ENCODE assay signal across 8 cellular contexts in the genomic region with DNA sequence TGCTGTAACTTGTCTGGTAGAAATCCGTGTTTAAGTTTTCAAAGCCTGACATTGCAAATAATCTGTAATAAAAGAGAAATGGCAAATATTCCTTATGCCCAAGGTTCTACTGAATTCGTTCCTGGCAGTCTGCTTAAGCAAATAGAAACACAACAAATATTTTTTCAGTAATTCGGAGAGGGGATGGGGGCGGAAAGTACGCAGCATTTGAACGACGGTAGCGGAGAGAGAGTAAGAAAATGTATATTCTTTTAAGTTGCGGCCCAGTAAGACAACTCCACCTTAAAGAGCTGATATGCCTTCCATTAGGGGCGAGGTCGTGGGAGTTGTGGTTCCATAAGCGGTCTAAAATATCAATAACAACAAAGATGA. TPM values are rescaled to one million over a fixed set of nuclear protein-coding genes. Genes with fewer than 3 reads are reported as not detected.
DNase-seq lines count a peak whose midpoint lies in the region; ATAC-seq and TF ChIP-seq lines count a peak whose summit lies in the region.

No MANE protein-coding gene starts in this region.

- 2 to 3% methylated on average over 12 of the region's 12 CpGs for WGBS in testis, 2 donors

- H3K27ac ChIP-seq in testis = peak overlapping the region; percentile 62 to 67

- no peaks in the 10 kb centered on the region for H3K36me3 ChIP-seq in testis (ENCODE audit: low read depth, missing control alignments)

- H3K36me3 Mint-ChIP-seq in activated CD4-positive, alpha-beta T cell treated with anti-CD3 and anti-CD28 coated beads for 36 hours (ENCODE audit: low read depth) = peaks cover 25% of the 10 kb centered on the region
- H3K36me3 Mint-ChIP-seq in activated B cell treated with CpG ODN at 0.5 μM for 24 hours (ENCODE audit: low read depth) = peaks cover 43% of the 10 kb centered on the region

- TF ChIP-seq CTCF in activated B cell treated with CpG ODN at 0.5 μM for 24 hours (IDR thresholded peaks at IDR 0.05) (no peak), testis (IDR thresholded peaks at IDR 0.05) (no peak)

- POLR2A ChIA-PET in activated CD4-positive, alpha-beta T cell treated with anti-CD3 and anti-CD28 coated beads for 36 hours (lab: Charles Lee) = interaction anchor here (0.9 to 1.1 kb wide), 2 partner anchors 20 to 22 kb away, joined by 3 to 5 read pairs; no protein-coding TSS in a partner anchor
- POLR2A ChIA-PET in activated B cell treated with CpG ODN at 0.5 μM for 24 hours (lab: Charles Lee) = interaction anchor here (1.0 to 3.3 kb wide), 5 partner anchors 17 to 1166 kb away, joined by 3 to 38 read pairs (median 6); partner anchors contain the start of gene NR3C1

- peak overlapping the region; percentile 96 for H3K27ac Mint-ChIP-seq in activated CD4-positive, alpha-beta T cell treated with anti-CD3 and anti-CD28 coated beads for 36 hours
- peak overlapping the region; percentile 90 for H3K27ac Mint-ChIP-seq in activated B cell treated with CpG ODN at 0.5 μM for 24 hours

- no peak for DNase-seq in activated CD4-positive, alpha-beta T cell treated with anti-CD3 and anti-CD28 coated beads for 36 hours
- DNase-seq in activated CD4-positive, alpha-beta T cell treated with anti-CD3 and anti-CD28 coated beads for 48 hours = no peak
- DNase-seq in activated B cell treated with CpG ODN at 0.5 μM for 24 hours = no peak
- no peak for DNase-seq in testis
- DNase-seq in NCI-H2227 treated with DMSO at 0.1 percent for 48 hours (lab: John Stamatoyannopoulos, UW) = no peak
- DNase-seq in activated CD4-positive, alpha-beta T cell treated with anti-CD3 and anti-CD28 coated beads, Interleukin-2, amount 50 U/mL, for 48 hours = no peak

- H3K27me3 ChIP-seq in testis = no peaks in the 10 kb centered on the region

- CTCF ChIA-PET in activated CD4-positive, alpha-beta T cell treated with anti-CD3 and anti-CD28 coated beads for 36 hours (lab: Charles Lee) = interaction anchor here (1.5 to 4.6 kb wide), 3 partner anchors 11 to 22 kb away, joined by 6 to 37 read pairs (median 17); no protein-coding TSS in a partner anchor
- CTCF ChIA-PET in activated B cell treated with CpG ODN at 0.5 μM for 24 hours (lab: Charles Lee) = interaction anchor here (1.2 to 4.9 kb wide), 3 partner anchors 14 to 28 kb away, joined by 4 to 32 read pairs (median 4); no protein-coding TSS in a partner anchor

- H3K4me1 ChIP-seq in testis = peaks cover 9% of the 10 kb centered on the region

- TF ChIP-seq POLR2A in testis (IDR thresholded peaks at IDR 0.05) = no peak

- peaks cover 43% of the 10 kb centered on the region for H3K4me1 Mint-ChIP-seq in activated CD4-positive, alpha-beta T cell treated with anti-CD3 and anti-CD28 coated beads for 36 hours
- peaks cover 29% of the 10 kb centered on the region for H3K4me1 Mint-ChIP-seq in activated B cell treated with CpG ODN at 0.5 μM for 24 hours

- no peaks in the 10 kb centered on the region for H3K9me3 ChIP-seq in iPS-18c (ENCODE audit: control insufficient read depth, insufficient read depth, low read length)
- no peaks in the 10 kb centered on the region for H3K9me3 ChIP-seq in testis

- no peaks in the 10 kb centered on the region for H3K9me3 Mint-ChIP-seq in activated CD4-positive, alpha-beta T cell treated with anti-CD3 and anti-CD28 coated beads for 36 hours (ENCODE audit: low read depth)
- no peaks in the 10 kb centered on the region for H3K9me3 Mint-ChIP-seq in activated B cell treated with CpG ODN at 0.5 μM for 24 hours

- no peaks in the 10 kb centered on the region for H3K27me3 Mint-ChIP-seq in activated CD4-positive, alpha-beta T cell treated with anti-CD3 and anti-CD28 coated beads for 36 hours
- peaks cover 2% of the 10 kb centered on the region for H3K27me3 Mint-ChIP-seq in activated B cell treated with CpG ODN at 0.5 μM for 24 hours

- H3K4me3 ChIP-seq in iPS-18c (ENCODE audit: insufficient read depth, low read depth, low read length) = peak overlapping the region; percentile 90
- H3K4me3 ChIP-seq in testis = peak overlapping the region; percentile 88 to 94

- ATAC-seq in activated CD4-positive, alpha-beta T cell treated with anti-CD3 and anti-CD28 coated beads for 36 hours = no peak
- ATAC-seq in activated B cell treated with CpG ODN at 0.5 μM for 24 hours (ENCODE audit: low read depth) (no peak), HG03378 (IDR thresholded peaks at IDR 0.05; ENCODE audit: unreplicated experiment) (no peak)

- peak overlapping the region; percentile 99 for H3K4me3 Mint-ChIP-seq in activated CD4-positive, alpha-beta T cell treated with anti-CD3 and anti-CD28 coated beads for 36 hours
- peak overlapping the region; percentile 90 for H3K4me3 Mint-ChIP-seq in activated B cell treated with CpG ODN at 0.5 μM for 24 hours

- intact Hi-C loops in activated CD4-positive, alpha-beta T cell treated with anti-CD3 and anti-CD28 coated beads for 36 hours (cut with DNase I, micrococcal nuclease) = loop anchor here (1.0 to 2.0 kb wide), 5 partner anchors 20 to 1399 kb away; partner anchors contain the start of gene ARHGAP26 (in 1 of the 2)
- intact Hi-C loops in activated B cell treated with CpG ODN at 0.5 μM for 24 hours (cut with micrococcal nuclease) = loop anchor here (1.0 to 10.0 kb wide), 5 partner anchors 17 to 1945 kb away; partner anchors contain the start of gene ARHGAP26
- intact Hi-C loops in testis (cut with DNase I; ENCODE audit: low total_unique reads) = no loop called here

RNA-seq across cellular contexts. Expression of gene YIPF5, which starts 0.6 kb away (rescaled TPM):
- total RNA-seq in activated CD4-positive, alpha-beta T cell treated with anti-CD3 and anti-CD28 coated beads for 36 hours = 10 to 100 TPM; 39.1 to 44.2 TPM
- 28.0 and 29.4 TPM in 2 replicates for total RNA-seq in activated B cell treated with CpG ODN at 0.5 μM for 24 hours
- 10 to 100 TPM; 42.4 to 54.4 TPM for total RNA-seq in testis
- polyA plus RNA-seq in testis (ENCODE audit: insufficient read depth, low read depth, low replicate concordance) = 62.3 TPM

RNA-seq across cellular contexts. Expression of gene KCTD16, which starts 0.8 kb away (rescaled TPM):
- total RNA-seq in activated CD4-positive, alpha-beta T cell treated with anti-CD3 and anti-CD28 coated beads for 36 hours = under 1 TPM; 0.14 to 0.25 TPM
- total RNA-seq in activated B cell treated with CpG ODN at 0.5 μM for 24 hours = not detected in 2 replicates
- total RNA-seq in testis = 1 to 10 TPM; 1.4 to 2.7 TPM
- polyA plus RNA-seq in testis (ENCODE audit: insufficient read depth, low read depth, low replicate concordance) = 3.2 TPM
